1 cellular context compared by ENCODE assay signal in the genomic region with DNA sequence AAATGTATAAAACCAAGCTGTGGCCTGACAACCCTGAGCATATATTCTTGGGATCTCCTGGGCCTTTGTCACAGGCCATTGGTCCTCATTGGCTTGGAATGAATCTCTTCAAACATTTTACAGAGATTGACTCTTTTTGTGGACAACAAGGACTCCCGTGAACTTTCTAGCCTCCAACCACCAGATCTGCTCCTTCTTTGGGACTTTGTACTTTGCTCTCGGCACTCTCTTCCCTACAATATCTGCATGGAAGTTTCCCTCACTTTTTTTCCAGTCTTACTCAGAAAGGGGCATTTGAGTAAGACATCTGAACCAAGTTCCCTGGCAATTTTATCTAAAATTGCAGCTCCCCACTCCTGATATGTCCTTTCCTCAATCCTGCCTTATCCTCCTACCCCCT.
A peak's percentile ranks its signal among the peaks of the same experiment; 100 is the strongest.
TF ChIP-seq lines count a peak whose summit lies in the region.

No MANE protein-coding gene starts in this region.

TF ChIP-seq in HepG2, 621 proteins besides CTCF, POLR2A, EP300 and RAD21 (continued from another document and continues in another):
- TF ChIP-seq, protein P1, sequence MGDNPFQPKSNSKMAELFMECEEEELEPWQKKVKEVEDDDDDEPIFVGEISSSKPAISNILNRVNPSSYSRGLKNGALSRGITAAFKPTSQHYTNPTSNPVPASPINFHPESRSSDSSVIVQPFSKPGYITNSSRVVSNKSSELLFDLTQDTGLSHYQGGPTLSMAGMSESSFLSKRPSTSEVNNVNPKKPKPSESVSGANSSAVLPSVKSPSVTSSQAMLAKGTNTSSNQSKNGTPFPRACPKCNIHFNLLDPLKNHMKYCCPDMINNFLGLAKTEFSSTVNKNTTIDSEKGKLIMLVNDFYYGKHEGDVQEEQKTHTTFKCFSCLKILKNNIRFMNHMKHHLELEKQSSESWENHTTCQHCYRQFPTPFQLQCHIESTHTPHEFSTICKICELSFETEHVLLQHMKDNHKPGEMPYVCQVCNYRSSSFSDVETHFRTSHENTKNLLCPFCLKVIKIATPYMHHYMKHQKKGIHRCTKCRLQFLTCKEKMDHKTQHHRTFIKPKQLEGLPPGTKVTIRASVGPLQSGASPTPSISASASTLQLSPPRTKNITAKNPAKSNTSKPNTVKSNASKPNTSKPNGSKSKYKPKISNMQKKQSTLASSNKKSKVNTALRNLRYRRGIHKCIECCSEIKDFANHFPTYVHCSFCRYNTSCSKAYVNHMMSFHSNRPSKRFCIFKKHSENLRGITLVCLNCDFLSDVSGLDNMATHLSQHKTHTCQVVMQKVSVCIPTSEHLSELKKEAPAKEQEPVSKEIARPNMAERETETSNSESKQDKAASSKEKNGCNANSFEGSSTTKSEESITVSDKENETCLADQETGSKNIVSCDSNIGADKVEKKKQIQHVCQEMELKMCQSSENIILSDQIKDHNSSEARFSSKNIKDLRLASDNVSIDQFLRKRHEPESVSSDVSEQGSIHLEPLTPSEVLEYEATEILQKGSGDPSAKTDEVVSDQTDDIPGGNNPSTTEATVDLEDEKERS (CRISPR knock-in tag; IDR thresholded peaks at IDR 0.05) = 0 out of 2 replicates have a peak, but pooled peaks have one; percentile 41
- TF ChIP-seq, protein P2, sequence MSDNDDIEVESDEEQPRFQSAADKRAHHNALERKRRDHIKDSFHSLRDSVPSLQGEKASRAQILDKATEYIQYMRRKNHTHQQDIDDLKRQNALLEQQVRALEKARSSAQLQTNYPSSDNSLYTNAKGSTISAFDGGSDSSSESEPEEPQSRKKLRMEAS (IDR thresholded peaks at IDR 0.05) = peak; percentile 37; the same call in 1 of the 2 replicates
- TF ChIP-seq ZNF567 (CRISPR knock-in tag; IDR thresholded peaks at IDR 0.05; ENCODE audit: borderline replicate concordance) (no peak), SALL2 (CRISPR knock-in tag; IDR thresholded peaks at IDR 0.05) (no peak), PITX1 (CRISPR knock-in tag; IDR thresholded peaks at IDR 0.05) (0 out of 2 replicates have a peak, but pooled peaks have one; percentile 40), RBFOX2 (IDR thresholded peaks at IDR 0.05; ENCODE audit: low read depth, low read length) (no peak), NR2C2 (CRISPR knock-in tag; IDR thresholded peaks at IDR 0.05; ENCODE audit: borderline replicate concordance) (no peak; the same call in 1 of the 2 replicates), HOXD1 (CRISPR knock-in tag; IDR thresholded peaks at IDR 0.05) (no peak), HMG20A (CRISPR knock-in tag; IDR thresholded peaks at IDR 0.05; ENCODE audit: borderline replicate concordance) (peak; percentile 78; the same call in 1 of the 2 replicates), ZNF317 (CRISPR knock-in tag; IDR thresholded peaks at IDR 0.05) (0 out of 2 replicates have a peak, but pooled peaks have one; percentile 33), ZNF83 (CRISPR knock-in tag; IDR thresholded peaks at IDR 0.05; ENCODE audit: borderline replicate concordance) (no peak), ZMYM3 (CRISPR knock-in tag; IDR thresholded peaks at IDR 0.05) (0 out of 2 replicates have a peak, but pooled peaks have one; percentile 17), KDM5A (IDR thresholded peaks at IDR 0.05; ENCODE audit: borderline replicate concordance, low read length) (no peak), ZNF530 (CRISPR knock-in tag; IDR thresholded peaks at IDR 0.05; ENCODE audit: low read depth) (no peak), MEF2D (CRISPR knock-in tag; IDR thresholded peaks at IDR 0.05) (peak; percentile 48; the same call in 1 of the 2 replicates), ZNF792 (CRISPR knock-in tag; IDR thresholded peaks at IDR 0.05) (0 out of 2 replicates have a peak, but pooled peaks have one; percentile 41)
- TF ChIP-seq, protein P3, sequence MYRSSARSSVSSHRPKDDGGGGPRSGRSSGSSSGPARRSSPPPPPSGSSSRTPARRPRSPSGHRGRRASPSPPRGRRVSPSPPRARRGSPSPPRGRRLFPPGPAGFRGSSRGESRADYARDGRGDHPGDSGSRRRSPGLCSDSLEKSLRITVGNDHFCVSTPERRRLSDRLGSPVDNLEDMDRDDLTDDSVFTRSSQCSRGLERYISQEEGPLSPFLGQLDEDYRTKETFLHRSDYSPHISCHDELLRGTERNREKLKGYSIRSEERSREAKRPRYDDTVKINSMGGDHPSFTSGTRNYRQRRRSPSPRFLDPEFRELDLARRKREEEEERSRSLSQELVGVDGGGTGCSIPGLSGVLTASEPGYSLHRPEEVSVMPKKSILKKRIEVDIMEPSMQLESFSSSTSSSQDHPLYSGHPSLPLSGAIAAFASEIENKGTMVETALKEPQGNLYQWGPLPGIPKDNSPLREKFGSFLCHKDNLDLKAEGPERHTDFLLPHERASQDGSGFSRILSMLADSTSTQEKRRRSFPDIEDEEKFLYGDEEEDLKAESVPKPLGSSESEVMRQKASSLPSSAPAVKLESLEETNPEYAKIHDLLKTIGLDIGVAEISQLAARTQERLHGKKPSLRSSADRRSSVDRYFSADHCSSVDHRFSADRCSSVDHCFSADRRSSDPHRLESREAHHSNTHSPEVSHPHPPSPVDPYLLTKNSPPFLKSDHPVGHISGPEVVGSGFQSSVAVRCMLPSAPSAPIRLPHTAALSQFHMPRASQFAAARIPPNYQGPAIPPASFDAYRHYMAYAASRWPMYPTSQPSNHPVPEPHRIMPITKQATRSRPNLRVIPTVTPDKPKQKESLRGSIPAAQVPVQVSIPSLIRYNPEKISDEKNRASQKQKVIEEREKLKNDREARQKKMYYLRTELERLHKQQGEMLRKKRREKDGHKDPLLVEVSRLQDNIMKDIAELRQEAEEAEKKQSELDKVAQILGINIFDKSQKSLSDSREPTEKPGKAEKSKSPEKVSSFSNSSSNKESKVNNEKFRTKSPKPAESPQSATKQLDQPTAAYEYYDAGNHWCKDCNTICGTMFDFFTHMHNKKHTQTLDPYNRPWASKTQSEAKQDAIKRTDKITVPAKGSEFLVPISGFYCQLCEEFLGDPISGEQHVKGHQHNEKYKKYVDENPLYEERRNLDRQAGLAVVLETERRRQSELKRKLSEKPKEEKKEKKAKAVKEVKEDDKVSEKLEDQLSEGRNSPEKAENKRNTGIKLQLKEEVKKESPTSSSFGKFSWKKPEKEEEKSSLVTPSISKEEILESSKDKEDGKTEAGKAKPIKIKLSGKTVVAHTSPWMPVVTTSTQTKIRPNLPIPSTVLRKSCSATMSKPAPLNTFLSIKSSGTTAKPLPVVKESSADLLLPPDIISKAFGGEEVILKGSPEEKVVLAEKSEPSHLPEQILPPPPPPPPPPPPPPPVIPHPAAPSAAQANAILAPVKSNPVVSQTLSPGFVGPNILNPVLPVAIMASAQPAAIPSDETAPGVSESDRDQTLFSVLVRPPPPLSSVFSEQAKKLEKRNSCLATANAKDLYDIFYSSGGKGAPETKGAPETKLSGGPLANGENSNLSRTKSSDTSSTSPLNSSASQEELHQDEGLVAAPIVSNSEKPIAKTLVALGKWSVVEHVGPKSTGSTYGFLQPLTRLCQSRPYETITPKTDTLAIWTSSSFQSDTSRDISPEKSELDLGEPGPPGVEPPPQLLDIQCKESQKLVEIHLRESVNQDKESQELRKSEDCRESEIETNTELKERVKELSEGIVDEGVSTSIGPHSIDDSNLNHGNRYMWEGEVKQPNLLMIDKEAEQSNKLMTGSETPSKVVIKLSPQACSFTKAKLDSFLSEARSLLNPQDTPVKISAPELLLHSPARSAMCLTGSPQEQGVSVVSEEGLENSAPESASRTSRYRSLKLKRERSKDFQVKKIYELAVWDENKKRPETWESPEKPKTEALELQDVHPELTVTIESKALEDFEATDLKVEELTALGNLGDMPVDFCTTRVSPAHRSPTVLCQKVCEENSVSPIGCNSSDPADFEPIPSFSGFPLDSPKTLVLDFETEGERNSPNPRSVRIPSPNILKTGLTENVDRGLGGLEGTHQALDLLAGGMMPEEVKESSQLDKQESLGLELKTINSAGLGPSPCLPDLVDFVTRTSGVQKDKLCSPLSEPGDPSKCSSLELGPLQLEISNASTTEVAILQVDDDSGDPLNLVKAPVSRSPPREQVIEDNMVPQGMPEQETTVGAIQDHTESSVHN (CRISPR knock-in tag; IDR thresholded peaks at IDR 0.05) = no peak
- TF ChIP-seq, protein P4, sequence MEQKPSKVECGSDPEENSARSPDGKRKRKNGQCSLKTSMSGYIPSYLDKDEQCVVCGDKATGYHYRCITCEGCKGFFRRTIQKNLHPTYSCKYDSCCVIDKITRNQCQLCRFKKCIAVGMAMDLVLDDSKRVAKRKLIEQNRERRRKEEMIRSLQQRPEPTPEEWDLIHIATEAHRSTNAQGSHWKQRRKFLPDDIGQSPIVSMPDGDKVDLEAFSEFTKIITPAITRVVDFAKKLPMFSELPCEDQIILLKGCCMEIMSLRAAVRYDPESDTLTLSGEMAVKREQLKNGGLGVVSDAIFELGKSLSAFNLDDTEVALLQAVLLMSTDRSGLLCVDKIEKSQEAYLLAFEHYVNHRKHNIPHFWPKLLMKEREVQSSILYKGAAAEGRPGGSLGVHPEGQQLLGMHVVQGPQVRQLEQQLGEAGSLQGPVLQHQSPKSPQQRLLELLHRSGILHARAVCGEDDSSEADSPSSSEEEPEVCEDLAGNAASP (CRISPR knock-in tag; IDR thresholded peaks at IDR 0.05; ENCODE audit: borderline replicate concordance) = peak; percentile 58; the same call in 1 of the 2 replicates
- TF ChIP-seq, protein P5, sequence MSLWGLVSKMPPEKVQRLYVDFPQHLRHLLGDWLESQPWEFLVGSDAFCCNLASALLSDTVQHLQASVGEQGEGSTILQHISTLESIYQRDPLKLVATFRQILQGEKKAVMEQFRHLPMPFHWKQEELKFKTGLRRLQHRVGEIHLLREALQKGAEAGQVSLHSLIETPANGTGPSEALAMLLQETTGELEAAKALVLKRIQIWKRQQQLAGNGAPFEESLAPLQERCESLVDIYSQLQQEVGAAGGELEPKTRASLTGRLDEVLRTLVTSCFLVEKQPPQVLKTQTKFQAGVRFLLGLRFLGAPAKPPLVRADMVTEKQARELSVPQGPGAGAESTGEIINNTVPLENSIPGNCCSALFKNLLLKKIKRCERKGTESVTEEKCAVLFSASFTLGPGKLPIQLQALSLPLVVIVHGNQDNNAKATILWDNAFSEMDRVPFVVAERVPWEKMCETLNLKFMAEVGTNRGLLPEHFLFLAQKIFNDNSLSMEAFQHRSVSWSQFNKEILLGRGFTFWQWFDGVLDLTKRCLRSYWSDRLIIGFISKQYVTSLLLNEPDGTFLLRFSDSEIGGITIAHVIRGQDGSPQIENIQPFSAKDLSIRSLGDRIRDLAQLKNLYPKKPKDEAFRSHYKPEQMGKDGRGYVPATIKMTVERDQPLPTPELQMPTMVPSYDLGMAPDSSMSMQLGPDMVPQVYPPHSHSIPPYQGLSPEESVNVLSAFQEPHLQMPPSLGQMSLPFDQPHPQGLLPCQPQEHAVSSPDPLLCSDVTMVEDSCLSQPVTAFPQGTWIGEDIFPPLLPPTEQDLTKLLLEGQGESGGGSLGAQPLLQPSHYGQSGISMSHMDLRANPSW (CRISPR knock-in tag; IDR thresholded peaks at IDR 0.05; ENCODE audit: borderline replicate concordance) = no peak
- TF ChIP-seq, protein P6, sequence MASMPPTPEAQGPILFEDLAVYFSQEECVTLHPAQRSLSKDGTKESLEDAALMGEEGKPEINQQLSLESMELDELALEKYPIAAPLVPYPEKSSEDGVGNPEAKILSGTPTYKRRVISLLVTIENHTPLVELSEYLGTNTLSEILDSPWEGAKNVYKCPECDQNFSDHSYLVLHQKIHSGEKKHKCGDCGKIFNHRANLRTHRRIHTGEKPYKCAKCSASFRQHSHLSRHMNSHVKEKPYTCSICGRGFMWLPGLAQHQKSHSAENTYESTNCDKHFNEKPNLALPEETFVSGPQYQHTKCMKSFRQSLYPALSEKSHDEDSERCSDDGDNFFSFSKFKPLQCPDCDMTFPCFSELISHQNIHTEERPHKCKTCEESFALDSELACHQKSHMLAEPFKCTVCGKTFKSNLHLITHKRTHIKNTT (CRISPR knock-in tag; IDR thresholded peaks at IDR 0.05) = no peak
- TF ChIP-seq, protein P7, sequence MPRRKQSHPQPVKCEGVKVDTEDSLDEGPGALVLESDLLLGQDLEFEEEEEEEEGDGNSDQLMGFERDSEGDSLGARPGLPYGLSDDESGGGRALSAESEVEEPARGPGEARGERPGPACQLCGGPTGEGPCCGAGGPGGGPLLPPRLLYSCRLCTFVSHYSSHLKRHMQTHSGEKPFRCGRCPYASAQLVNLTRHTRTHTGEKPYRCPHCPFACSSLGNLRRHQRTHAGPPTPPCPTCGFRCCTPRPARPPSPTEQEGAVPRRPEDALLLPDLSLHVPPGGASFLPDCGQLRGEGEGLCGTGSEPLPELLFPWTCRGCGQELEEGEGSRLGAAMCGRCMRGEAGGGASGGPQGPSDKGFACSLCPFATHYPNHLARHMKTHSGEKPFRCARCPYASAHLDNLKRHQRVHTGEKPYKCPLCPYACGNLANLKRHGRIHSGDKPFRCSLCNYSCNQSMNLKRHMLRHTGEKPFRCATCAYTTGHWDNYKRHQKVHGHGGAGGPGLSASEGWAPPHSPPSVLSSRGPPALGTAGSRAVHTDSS (CRISPR knock-in tag; conservative IDR thresholded peaks at IDR 0.05) = no peak
- TF ChIP-seq, protein P8, sequence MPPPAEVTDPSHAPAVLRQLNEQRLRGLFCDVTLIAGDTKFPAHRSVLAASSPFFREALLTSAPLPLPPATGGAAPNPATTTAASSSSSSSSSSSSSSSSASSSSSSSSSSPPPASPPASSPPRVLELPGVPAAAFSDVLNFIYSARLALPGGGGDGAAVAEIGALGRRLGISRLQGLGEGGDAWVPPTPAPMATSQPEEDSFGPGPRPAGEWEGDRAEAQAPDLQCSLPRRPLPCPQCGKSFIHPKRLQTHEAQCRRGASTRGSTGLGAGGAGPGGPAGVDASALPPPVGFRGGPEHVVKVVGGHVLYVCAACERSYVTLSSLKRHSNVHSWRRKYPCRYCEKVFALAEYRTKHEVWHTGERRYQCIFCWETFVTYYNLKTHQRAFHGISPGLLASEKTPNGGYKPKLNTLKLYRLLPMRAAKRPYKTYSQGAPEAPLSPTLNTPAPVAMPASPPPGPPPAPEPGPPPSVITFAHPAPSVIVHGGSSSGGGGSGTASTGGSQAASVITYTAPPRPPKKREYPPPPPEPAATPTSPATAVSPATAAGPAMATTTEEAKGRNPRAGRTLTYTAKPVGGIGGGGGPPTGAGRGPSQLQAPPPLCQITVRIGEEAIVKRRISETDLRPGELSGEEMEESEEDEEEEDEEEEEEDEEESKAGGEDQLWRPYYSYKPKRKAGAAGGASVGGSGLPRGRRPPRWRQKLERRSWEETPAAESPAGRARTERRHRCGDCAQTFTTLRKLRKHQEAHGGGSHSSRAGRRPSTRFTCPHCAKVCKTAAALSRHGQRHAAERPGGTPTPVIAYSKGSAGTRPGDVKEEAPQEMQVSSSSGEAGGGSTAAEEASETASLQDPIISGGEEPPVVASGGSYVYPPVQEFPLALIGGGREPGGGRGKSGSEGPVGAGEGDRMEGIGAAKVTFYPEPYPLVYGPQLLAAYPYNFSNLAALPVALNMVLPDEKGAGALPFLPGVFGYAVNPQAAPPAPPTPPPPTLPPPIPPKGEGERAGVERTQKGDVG (CRISPR knock-in tag; IDR thresholded peaks at IDR 0.05; ENCODE audit: borderline replicate concordance) = no peak
- TF ChIP-seq, protein P9, sequence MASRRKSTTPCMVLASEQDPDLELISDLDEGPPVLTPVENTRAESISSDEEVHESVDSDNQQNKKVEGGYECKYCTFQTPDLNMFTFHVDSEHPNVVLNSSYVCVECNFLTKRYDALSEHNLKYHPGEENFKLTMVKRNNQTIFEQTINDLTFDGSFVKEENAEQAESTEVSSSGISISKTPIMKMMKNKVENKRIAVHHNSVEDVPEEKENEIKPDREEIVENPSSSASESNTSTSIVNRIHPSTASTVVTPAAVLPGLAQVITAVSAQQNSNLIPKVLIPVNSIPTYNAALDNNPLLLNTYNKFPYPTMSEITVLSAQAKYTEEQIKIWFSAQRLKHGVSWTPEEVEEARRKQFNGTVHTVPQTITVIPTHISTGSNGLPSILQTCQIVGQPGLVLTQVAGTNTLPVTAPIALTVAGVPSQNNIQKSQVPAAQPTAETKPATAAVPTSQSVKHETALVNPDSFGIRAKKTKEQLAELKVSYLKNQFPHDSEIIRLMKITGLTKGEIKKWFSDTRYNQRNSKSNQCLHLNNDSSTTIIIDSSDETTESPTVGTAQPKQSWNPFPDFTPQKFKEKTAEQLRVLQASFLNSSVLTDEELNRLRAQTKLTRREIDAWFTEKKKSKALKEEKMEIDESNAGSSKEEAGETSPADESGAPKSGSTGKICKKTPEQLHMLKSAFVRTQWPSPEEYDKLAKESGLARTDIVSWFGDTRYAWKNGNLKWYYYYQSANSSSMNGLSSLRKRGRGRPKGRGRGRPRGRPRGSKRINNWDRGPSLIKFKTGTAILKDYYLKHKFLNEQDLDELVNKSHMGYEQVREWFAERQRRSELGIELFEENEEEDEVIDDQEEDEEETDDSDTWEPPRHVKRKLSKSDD (CRISPR knock-in tag; IDR thresholded peaks at IDR 0.05; ENCODE audit: low read depth) = no peak
